Comparison of ENCODE assay signal across 9 cellular contexts in the genomic region with DNA sequence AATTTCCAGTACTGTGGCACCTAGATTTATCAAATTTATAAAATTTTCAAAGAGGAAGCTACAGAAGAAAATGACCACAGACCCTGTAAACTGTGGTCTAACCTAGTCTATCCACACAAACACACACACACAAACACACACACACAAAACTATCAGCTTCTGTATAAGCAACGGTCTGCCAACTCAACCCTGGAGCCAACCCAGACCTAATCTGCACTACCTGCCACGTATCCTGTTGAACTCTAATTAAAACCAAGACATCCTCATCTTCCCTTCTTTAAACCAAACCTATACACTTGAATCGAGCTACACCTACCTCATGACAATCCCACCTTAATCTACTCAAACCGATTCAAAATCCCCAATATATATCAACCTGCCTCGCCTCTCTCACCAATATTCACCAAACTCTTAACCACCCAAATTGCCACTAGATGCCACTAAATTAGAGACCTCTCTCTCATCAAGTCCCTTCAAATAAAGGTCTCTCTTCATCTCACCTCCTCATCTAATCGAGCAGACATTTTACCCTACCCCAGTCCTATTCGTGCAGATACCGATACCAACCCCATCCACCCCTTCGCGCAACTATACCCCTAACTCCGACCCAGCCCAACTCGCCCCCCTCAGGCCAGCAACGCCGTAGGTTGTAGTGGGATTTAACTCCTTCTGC. TPM values are rescaled to one million over a fixed set of nuclear protein-coding genes. Genes with fewer than 3 reads are reported as not detected.
DNase-seq lines count a peak whose midpoint lies in the region; ATAC-seq and TF ChIP-seq lines count a peak whose summit lies in the region.
"Had no signal": no experiment of that assay in that cellular context is flagged by ENCODE, and none has a peak within 500 bp of the region (broad histone marks: within the 10 kb centered on the region; RNA-seq: fewer than 3 reads in every experiment).

No MANE protein-coding gene starts in this region.

- intact Hi-C loops in CD8-positive, alpha-beta T cell (cut with DNase I, micrococcal nuclease), result loop anchor here (1.0 to 10.0 kb wide), 3 partner anchors 23 to 461 kb away; a partner anchor contains a TSS

- H3K9ac ChIP-seq in duodenal mucosa (ENCODE audit: low read depth in 1 of 2, low read length in 2 of 2), result peak overlapping the region; percentile 95 to 99

- CTCF ChIA-PET in CD8-positive, alpha-beta T cell (lab: Charles Lee), result interaction anchor here (1.0 to 5.1 kb wide), 11 partner anchors 9 to 207 kb away, joined by 3 to 37 read pairs (median 5); no protein-coding TSS in a partner anchor

- H3K4me3 ChIP-seq in CD8-positive, alpha-beta T cell (ENCODE audit: low read depth, low read length), result peak overlapping the region; percentile 81
- H3K4me3 ChIP-seq in duodenal mucosa (ENCODE audit: low read depth in 1 of 2, low read length in 2 of 2), result peak overlapping the region; percentile 87 to 97

- ATAC-seq in CD8-positive, alpha-beta T cell, result no peak
- peak; percentile 22 for ATAC-seq in HG03520 (IDR thresholded peaks at IDR 0.05; ENCODE audit: unreplicated experiment)
- no peak for ATAC-seq in HG03457 (IDR thresholded peaks at IDR 0.05; ENCODE audit: unreplicated experiment)
- no peak for ATAC-seq in HG02798 (IDR thresholded peaks at IDR 0.05; ENCODE audit: poor library complexity, unreplicated experiment)

- peaks cover 26% of the 10 kb centered on the region for H3K36me3 ChIP-seq in CD8-positive, alpha-beta T cell (ENCODE audit: insufficient read depth, low read length)
- peaks cover 24 to 51% of the 10 kb centered on the region in 2 donors for H3K36me3 ChIP-seq in duodenal mucosa (ENCODE audit: control insufficient read depth in 1 of 2, insufficient read depth in 2 of 2, low read length in 2 of 2)

- H3K27me3 Mint-ChIP-seq in CD8-positive, alpha-beta T cell (ENCODE audit: low read depth), result no peaks in the 10 kb centered on the region
- H3K27me3 Mint-ChIP-seq in neural crest cell (ENCODE audit: low read depth), result no peaks in the 10 kb centered on the region
- H3K27me3 Mint-ChIP-seq: activated B cell treated with CpG ODN at 0.5 μM for 24 hours had no signal

- peaks cover 59% of the 10 kb centered on the region for H3K36me3 Mint-ChIP-seq in CD8-positive, alpha-beta T cell
- H3K36me3 Mint-ChIP-seq in neural crest cell (ENCODE audit: low read depth), result peaks cover 10% of the 10 kb centered on the region

- H3K27ac ChIP-seq in CD8-positive, alpha-beta T cell (ENCODE audit: low read depth, low read length), result peak overlapping the region; percentile 80
- H3K27ac ChIP-seq in duodenal mucosa (ENCODE audit: low read depth, low read length), result peak overlapping the region; percentile 97

- no peaks in the 10 kb centered on the region for H3K27me3 ChIP-seq in CD8-positive, alpha-beta T cell (ENCODE audit: insufficient read depth, low read length)
- H3K27me3 ChIP-seq in duodenal mucosa (ENCODE audit: control insufficient read depth in 1 of 2, insufficient read depth in 2 of 2, low read length in 2 of 2), result no peaks in the 10 kb centered on the region

- no peak overlapping the region for H3K4me3 Mint-ChIP-seq in CD8-positive, alpha-beta T cell
- H3K4me3 Mint-ChIP-seq in neural crest cell, result no peak overlapping the region
- H3K4me3 Mint-ChIP-seq: activated B cell treated with CpG ODN at 0.5 μM for 24 hours had no signal

- H3K27ac Mint-ChIP-seq in CD8-positive, alpha-beta T cell, result no peak overlapping the region
- no peak overlapping the region for H3K27ac Mint-ChIP-seq in neural crest cell (ENCODE audit: unreplicated experiment)
- H3K27ac Mint-ChIP-seq: activated B cell treated with CpG ODN at 0.5 μM for 24 hours had no signal

- no peak for TF ChIP-seq CTCF in CD8-positive, alpha-beta T cell (IDR thresholded peaks at IDR 0.05)
- peak; percentile 15 for TF ChIP-seq CTCF in neural crest cell (conservative IDR thresholded peaks at IDR 0.05)

- POLR2A ChIA-PET in CD8-positive, alpha-beta T cell (lab: Charles Lee), result interaction anchor here (0.6 to 3.7 kb wide), 23 partner anchors 9 to 1020 kb away, joined by 3 to 43 read pairs (median 6); a partner anchor contains a TSS

- DNase-seq in CD8-positive, alpha-beta T cell, result peak in 1 of 7 experiments; percentile 73
- DNase-seq in neural crest cell (ENCODE audit: low read depth, low spot score), result no peak
- DNase-seq in A172 (ENCODE audit: low spot score), result no peak
- DNase-seq in GDM1 (lab: John Stamatoyannopoulos, UW), result no peak

- H3K9me3 Mint-ChIP-seq in CD8-positive, alpha-beta T cell, result no peaks in the 10 kb centered on the region
- H3K9me3 Mint-ChIP-seq in neural crest cell, result no peaks in the 10 kb centered on the region
- H3K9me3 Mint-ChIP-seq: activated B cell treated with CpG ODN at 0.5 μM for 24 hours had no signal

- H3K9me3 ChIP-seq in CD8-positive, alpha-beta T cell (ENCODE audit: low read length), result no peaks in the 10 kb centered on the region
- H3K9me3 ChIP-seq in duodenal mucosa (ENCODE audit: control insufficient read depth in 1 of 2, low read length in 2 of 2), result no peaks in the 10 kb centered on the region

- H3K4me1 ChIP-seq in CD8-positive, alpha-beta T cell (ENCODE audit: insufficient read depth, low read length), result peaks cover 39% of the 10 kb centered on the region
- H3K4me1 ChIP-seq in duodenal mucosa (ENCODE audit: control insufficient read depth in 1 of 2, insufficient read depth in 2 of 2, low read length in 2 of 2), result peaks cover 24 to 27% of the 10 kb centered on the region in 2 donors

- peaks cover 60% of the 10 kb centered on the region for H3K4me1 Mint-ChIP-seq in CD8-positive, alpha-beta T cell (ENCODE audit: low read depth)
- H3K4me1 Mint-ChIP-seq in neural crest cell, result peaks cover 15% of the 10 kb centered on the region

RNA-seq across cellular contexts. Expression of a gene that starts 0.8 kb away (rescaled TPM):
- total RNA-seq in CD8-positive, alpha-beta T cell, result 100 to 1,000 TPM; 303 to 313 TPM
- 350 and 352 TPM in 2 replicates for total RNA-seq in neural crest cell
- total RNA-seq in A172 (2014; rRNA removed; shearing (Covaris generic)), result 53.6 and 58.8 TPM in 2 replicates

RNA-seq across cellular contexts. Expression of a gene that starts 1.2 kb away (rescaled TPM):
- total RNA-seq in CD8-positive, alpha-beta T cell, result 1 to 10 TPM; 3.5 to 3.8 TPM
- total RNA-seq in neural crest cell, result 46.1 and 48.6 TPM in 2 replicates
- 23.0 and 34.5 TPM in 2 replicates for total RNA-seq in A172 (2014; rRNA removed; shearing (Covaris generic))

RNA-seq across cellular contexts. Expression of a gene that starts 10.7 kb away (rescaled TPM):
- total RNA-seq in CD8-positive, alpha-beta T cell, result not detected
- not detected in 2 replicates for total RNA-seq in neural crest cell
- total RNA-seq in A172 (2014; rRNA removed; shearing (Covaris generic)), result not detected in 2 replicates
- total RNA-seq: activated B cell treated with CpG ODN at 0.5 μM for 24 hours had no signal

RNA-seq across cellular contexts. Expression of a gene that starts 24.9 kb away (rescaled TPM):
- not detected for total RNA-seq in CD8-positive, alpha-beta T cell
- not detected in 2 replicates for total RNA-seq in neural crest cell
- total RNA-seq in A172 (2014; rRNA removed; shearing (Covaris generic)), result 0.96 TPM in 1 of 2 replicates, not detected in the other

RNA-seq across cellular contexts. Expression of a gene that starts 36.8 kb away (rescaled TPM):
- 1 to 10 TPM; 1.5 to 2.1 TPM for total RNA-seq in CD8-positive, alpha-beta T cell
- 33.7 and 37.2 TPM in 2 replicates for total RNA-seq in neural crest cell
- total RNA-seq in A172 (2014; rRNA removed; shearing (Covaris generic)), result 2.8 and 4.0 TPM in 2 replicates
